Comparison of ENCODE assay signal across 21 cellular contexts in genomic region chr10:88424881-88425280, GRCh38.
DNase-seq lines count a peak whose midpoint lies in the region; ATAC-seq, FAIRE-seq and TF ChIP-seq lines count a peak whose summit lies in the region.
"Had no signal": no experiment of that assay in that cellular context is flagged by ENCODE, and none has a peak within 500 bp of the region (broad histone marks: within the 10 kb centered on the region; RNA-seq: fewer than 3 reads in every experiment).

No MANE protein-coding gene starts in this region.

- no peaks in the 10 kb centered on the region for H3K9me3 ChIP-seq in T-helper 17 cell (ENCODE audit: control insufficient read depth, low read length, poor library complexity, severe bottlenecking)
- H3K9me3 ChIP-seq: BLaER1 treated with 17β-estradiol and CSF1 and Interleukin-3, amounts not matched to agents 10 nM and 100 nM; Caco-2 had no signal

- DNase-seq in H54 (ENCODE audit: insufficient read length, low spot score) (no peak), NCI-H69 (lab: John Stamatoyannopoulos, UW) (peak; percentile 30), fibroblast of peridontal ligament (ENCODE audit: extremely low read depth) (peak; percentile 26), T-helper 17 cell (no peak), EL (no peak)
- no peak for DNase-seq in activated CD8-positive, alpha-beta T cell treated with anti-CD3 and anti-CD28 coated beads for 36 hours
- DNase-seq: 8988T; ACHN; Caco-2; Calu3; CD4-positive, alpha-beta T cell; CD8-positive, alpha-beta T cell; DMS79 treated with DMSO at 0.1 percent for 48 hours; GDM1 had no signal

- POLR2A ChIA-PET in activated CD8-positive, alpha-beta T cell treated with anti-CD3 and anti-CD28 coated beads for 36 hours (lab: Charles Lee): no interaction called here

- no peaks in the 10 kb centered on the region for H3K27me3 Mint-ChIP-seq in activated CD8-positive, alpha-beta T cell treated with anti-CD3 and anti-CD28 coated beads for 36 hours
- no peaks in the 10 kb centered on the region for H3K27me3 Mint-ChIP-seq in T-helper 17 cell
- H3K27me3 Mint-ChIP-seq: B cell; CD4-positive, alpha-beta T cell had no signal

- peak; percentile 69 for FAIRE-seq in H54 (lab: Jason Lieb, UNC)
- FAIRE-seq: A204.1, D721Med, GM12878, GM19239 had no signal

- no peak for ATAC-seq in activated CD8-positive, alpha-beta T cell treated with anti-CD3 and anti-CD28 coated beads for 36 hours
- ATAC-seq in GM21619 (IDR thresholded peaks at IDR 0.05; ENCODE audit: unreplicated experiment) (no peak), T-helper 17 cell (no peak)
- ATAC-seq: CD8-positive, alpha-beta T cell; GM12878 had no signal

- no peaks in the 10 kb centered on the region for H3K9me3 Mint-ChIP-seq in activated CD8-positive, alpha-beta T cell treated with anti-CD3 and anti-CD28 coated beads for 36 hours
- H3K9me3 Mint-ChIP-seq: CD4-positive, alpha-beta T cell; CD8-positive, alpha-beta T cell had no signal

- no peaks in the 10 kb centered on the region for H3K36me3 Mint-ChIP-seq in activated CD8-positive, alpha-beta T cell treated with anti-CD3 and anti-CD28 coated beads for 36 hours (ENCODE audit: low read depth)
- H3K36me3 Mint-ChIP-seq in T-helper 17 cell (ENCODE audit: low read depth): no peaks in the 10 kb centered on the region
- H3K36me3 Mint-ChIP-seq: CD8-positive, alpha-beta T cell had no signal

- TF ChIP-seq POLR2A in H54 (IDR thresholded peaks at IDR 0.05; ENCODE audit: low read depth, low read length): no peak

- CTCF ChIA-PET in activated CD8-positive, alpha-beta T cell treated with anti-CD3 and anti-CD28 coated beads for 36 hours (lab: Charles Lee): no interaction called here

- H3K4me3 Mint-ChIP-seq in activated CD8-positive, alpha-beta T cell treated with anti-CD3 and anti-CD28 coated beads for 36 hours: no peak overlapping the region
- no peak overlapping the region for H3K4me3 Mint-ChIP-seq in T-helper 17 cell
- H3K4me3 Mint-ChIP-seq: B cell; CD4-positive, alpha-beta T cell; CD8-positive, alpha-beta T cell had no signal

- intact Hi-C loops in activated CD8-positive, alpha-beta T cell treated with anti-CD3 and anti-CD28 coated beads for 36 hours (cut with micrococcal nuclease): no loop called here

- no peak for TF ChIP-seq CTCF in activated CD8-positive, alpha-beta T cell treated with anti-CD3 and anti-CD28 coated beads for 36 hours (IDR thresholded peaks at IDR 0.05)

- H3K27ac Mint-ChIP-seq in activated CD8-positive, alpha-beta T cell treated with anti-CD3 and anti-CD28 coated beads for 36 hours: no peak overlapping the region
- H3K27ac Mint-ChIP-seq in T-helper 17 cell: no peak overlapping the region
- H3K27ac Mint-ChIP-seq: B cell; CD4-positive, alpha-beta T cell; CD8-positive, alpha-beta T cell had no signal

- H3K4me1 Mint-ChIP-seq in activated CD8-positive, alpha-beta T cell treated with anti-CD3 and anti-CD28 coated beads for 36 hours (ENCODE audit: low read depth): no peaks in the 10 kb centered on the region
- peaks cover 6% of the 10 kb centered on the region for H3K4me1 Mint-ChIP-seq in T-helper 17 cell
- H3K4me1 Mint-ChIP-seq: B cell had no signal

Comparison
In these comparisons a context has a peak if more than half of its experiments do, and no peak if none do; other contexts are left out.
1. DNase-seq: peak in NCI-H69 (single experiment) and fibroblast of peridontal ligament (single experiment); none in H54 (single experiment), activated CD8-positive, alpha-beta T cell treated with anti-CD3 and anti-CD28 coated beads for 36 hours (single experiment), T-helper 17 cell (0 of 3) and EL (single experiment).